ENCODE assay signal across 16 cellular contexts in the genomic region with DNA sequence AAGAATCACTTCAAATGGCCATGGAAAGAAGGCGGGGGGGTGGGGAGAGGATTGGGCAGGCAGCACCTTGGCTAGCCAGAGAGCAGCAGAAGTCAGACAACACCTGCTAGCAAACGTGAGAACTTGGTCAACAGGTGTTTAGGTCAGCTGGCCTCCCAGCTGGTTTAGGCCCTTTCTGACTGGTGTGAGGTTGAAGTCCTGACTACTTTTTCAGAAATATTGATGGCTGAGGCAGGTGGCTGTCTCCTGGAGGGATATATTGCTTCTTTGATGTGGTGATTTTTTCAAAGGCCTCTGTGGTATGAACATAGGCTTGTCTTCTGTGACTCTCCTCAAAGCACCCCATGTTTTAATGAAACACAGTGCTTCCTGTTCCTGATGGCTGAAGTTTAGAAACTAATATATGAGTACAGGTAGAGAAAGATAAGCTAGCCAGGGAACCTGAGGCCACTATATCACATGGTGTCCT.
"Had no signal": no experiment of that assay in that cellular context is flagged by ENCODE, and none has a peak within 500 bp of the region (broad histone marks: within the 10 kb centered on the region; RNA-seq: fewer than 3 reads in every experiment).

No MANE protein-coding gene starts in this region.

- H3K27me3 ChIP-seq: tibial nerve, vagina had no signal

- H3K4me3 ChIP-seq: dorsolateral prefrontal cortex, tibial nerve, vagina had no signal

- H3K9ac ChIP-seq: parathyroid adenoma had no signal

- H3K36me3 ChIP-seq: tibial nerve, vagina had no signal

- DNase-seq: activated CD4-positive, alpha-beta T cell treated with anti-CD3 and anti-CD28 coated beads, Interleukin-2, amount 50 U/mL, for 1 hour; activated CD8-positive, alpha-beta memory T cell treated with anti-CD3 and anti-CD28 coated beads for 24 hours; dorsolateral prefrontal cortex; islet precursor cell; mammary epithelial cell; naive B cell; retina; stimulated activated CD4-positive, alpha-beta T cell treated with anti-CD3 and anti-CD28 coated beads, Interleukin-4, amount 100 ng/mL, for 1 hour; stimulated activated naive CD4-positive, alpha-beta T cell; substantia nigra; T-helper 9 cell had no signal

- H3K79me2 ChIP-seq: parathyroid adenoma had no signal

- H2AFZ ChIP-seq: parathyroid adenoma had no signal

- FAIRE-seq: astrocyte, endometrium had no signal

- H3K4me1 ChIP-seq: parathyroid adenoma, tibial nerve, vagina had no signal

- H3K9me3 ChIP-seq: vagina had no signal

- H3K27ac ChIP-seq: dorsolateral prefrontal cortex, parathyroid adenoma, tibial nerve, vagina had no signal
